Comparison of ENCODE assay signal across 8 cellular contexts in the genomic region with DNA sequence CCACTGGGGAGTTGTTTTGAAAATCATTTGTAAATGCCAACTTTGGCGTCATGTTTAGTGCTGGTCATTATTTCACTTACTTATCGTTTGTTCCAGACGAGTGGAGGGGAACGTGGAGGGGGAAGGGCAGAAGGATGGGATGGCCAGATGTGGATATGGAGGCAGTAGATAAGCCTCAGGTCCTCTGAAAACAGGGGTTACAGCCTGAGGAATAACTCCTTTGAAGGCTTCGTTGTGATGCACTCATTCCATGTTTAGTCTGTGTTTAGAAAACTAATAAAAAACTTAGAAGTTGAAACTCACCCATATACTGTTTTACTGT.
DNase-seq lines count a peak whose midpoint lies in the region; TF ChIP-seq lines count a peak whose summit lies in the region.

No MANE protein-coding gene starts in this region.

- H3F3A ChIP-seq in SU-DHL-6 (ENCODE audit: insufficient read depth), result no peaks in the 10 kb centered on the region

- H3K36me3 Mint-ChIP-seq in T-helper 2 cell treated with Interferon-gamma antibody and Interleukin-4, amounts not matched to agents 5 μg/mL and 100 μg/mL, for 36 hours (ENCODE audit: low read depth), result peaks cover 13% of the 10 kb centered on the region

- H3K9me2 ChIP-seq in SU-DHL-6 (replicated peaks; ENCODE audit: insufficient read depth, low read length), result no peaks in the 10 kb centered on the region

- H3K4me1 Mint-ChIP-seq in T-helper 2 cell treated with Interferon-gamma antibody and Interleukin-4, amounts not matched to agents 5 μg/mL and 100 μg/mL, for 36 hours (ENCODE audit: low read depth), result peaks cover 12% of the 10 kb centered on the region

- H3K27me3 Mint-ChIP-seq in T-helper 2 cell treated with Interferon-gamma antibody and Interleukin-4, amounts not matched to agents 5 μg/mL and 100 μg/mL, for 36 hours (ENCODE audit: low read depth), result no peaks in the 10 kb centered on the region

- DNase-seq in T-helper 2 cell treated with Interferon-gamma antibody and Interleukin-4, amounts not matched to agents 5 μg/mL and 100 μg/mL, for 36 hours (ENCODE audit: low spot score), result no peak
- DNase-seq in T-helper 2 cell, result no peak
- DNase-seq in fibroblast of mammary gland (ENCODE audit: low read depth), result peak; percentile 30
- peak; percentile 38 for DNase-seq in pons (ENCODE audit: low spot score)
- no peak for DNase-seq in stimulated activated CD4-positive, alpha-beta T cell treated with anti-CD3 and anti-CD28 coated beads, Interleukin-4, amount 100 ng/mL, for 24 hours
- DNase-seq in NCI-H1092 (lab: John Stamatoyannopoulos, UW), result no peak
- no peak for DNase-seq in GOT3 (lab: John Stamatoyannopoulos, UW)

- no peaks in the 10 kb centered on the region for H3K36me3 ChIP-seq in SU-DHL-6 (ENCODE audit: low read length)

- TF ChIP-seq CTCF in SU-DHL-6 (IDR thresholded peaks at IDR 0.05; ENCODE audit: insufficient read depth, low read length, poor library complexity, severe bottlenecking) (no peak), fibroblast of mammary gland (conservative IDR thresholded peaks at IDR 0.05; ENCODE audit: control insufficient read depth, insufficient read depth, low read depth, low read length) (no peak)

- H3K27me3 ChIP-seq in SU-DHL-6 (ENCODE audit: low read length), result no peaks in the 10 kb centered on the region

- peaks cover 15% of the 10 kb centered on the region; the same call in 1 of the 2 replicates for H3K79me2 ChIP-seq in SU-DHL-6 (ENCODE audit: insufficient read depth, low read length)

- H3K9me3 Mint-ChIP-seq in T-helper 2 cell treated with Interferon-gamma antibody and Interleukin-4, amounts not matched to agents 5 μg/mL and 100 μg/mL, for 36 hours, result no peaks in the 10 kb centered on the region

- H3K4me3 ChIP-seq in SU-DHL-6 (ENCODE audit: insufficient read depth, low read length, poor library complexity, severe bottlenecking) (peak overlapping the region; percentile 84), fibroblast of mammary gland (ENCODE audit: control insufficient read depth, low read depth, low read length) (peak overlapping the region; percentile 75)

- no peaks in the 10 kb centered on the region for H3K9me3 ChIP-seq in SU-DHL-6 (ENCODE audit: insufficient read depth, low read length)

- peak overlapping the region; percentile 92 for H3K27ac Mint-ChIP-seq in T-helper 2 cell treated with Interferon-gamma antibody and Interleukin-4, amounts not matched to agents 5 μg/mL and 100 μg/mL, for 36 hours

- no peak overlapping the region for H3K27ac ChIP-seq in SU-DHL-6 (ENCODE audit: low read depth, low read length)

- peak overlapping the region; percentile 69 for H3K4me2 ChIP-seq in SU-DHL-6 (ENCODE audit: low read depth, low read length, poor library complexity, severe bottlenecking)

- H3K9ac ChIP-seq in SU-DHL-6 (ENCODE audit: low read length), result peak overlapping the region; percentile 85

- H2AFZ ChIP-seq in SU-DHL-6 (ENCODE audit: low read depth, low read length, severe bottlenecking), result no peak overlapping the region

- no peaks in the 10 kb centered on the region for H4K20me1 ChIP-seq in SU-DHL-6 (ENCODE audit: low read depth, low read length)

- peak overlapping the region; percentile 98 for H3K4me3 Mint-ChIP-seq in T-helper 2 cell treated with Interferon-gamma antibody and Interleukin-4, amounts not matched to agents 5 μg/mL and 100 μg/mL, for 36 hours

Comparison
In these comparisons a context has a peak if more than half of its experiments do, and no peak if none do; other contexts are left out.
1. DNase-seq: peak in fibroblast of mammary gland (single experiment) and pons (single experiment); none in T-helper 2 cell treated with Interferon-gamma antibody and Interleukin-4, amounts not matched to agents 5 μg/mL and 100 μg/mL, for 36 hours (single experiment), T-helper 2 cell (0 of 5), stimulated activated CD4-positive, alpha-beta T cell treated with anti-CD3 and anti-CD28 coated beads, Interleukin-4, amount 100 ng/mL, for 24 hours (single experiment), NCI-H1092 (single experiment) and GOT3 (single experiment).